8 cellular contexts compared by ENCODE assay signal in genomic region chr19:23913931-23914330, GRCh38. TPM values are rescaled to one million over a fixed set of nuclear protein-coding genes. Genes with fewer than 3 reads are reported as not detected.
DNase-seq lines count a peak whose midpoint lies in the region; ATAC-seq and TF ChIP-seq lines count a peak whose summit lies in the region.

No MANE protein-coding gene starts in this region.

- no peak for TF ChIP-seq POLR2A in suprapubic skin (IDR thresholded peaks at IDR 0.05)

- H3K4me1 ChIP-seq in iPS-20b (ENCODE audit: insufficient read depth, low read length): no peaks in the 10 kb centered on the region
- H3K4me1 ChIP-seq in suprapubic skin: peaks cover 13% of the 10 kb centered on the region
- no peaks in the 10 kb centered on the region for H3K4me1 ChIP-seq in neural progenitor cell
- no peaks in the 10 kb centered on the region for H3K4me1 ChIP-seq in BE2C

- no peak for TF ChIP-seq CTCF in VCaP (conservative IDR thresholded peaks at IDR 0.05)
- TF ChIP-seq CTCF in suprapubic skin (IDR thresholded peaks at IDR 0.05): no peak
- TF ChIP-seq CTCF in neural progenitor cell (IDR thresholded peaks at IDR 0.05): no peak
- TF ChIP-seq CTCF in BE2C (IDR thresholded peaks at IDR 0.05; ENCODE audit: low read depth, low read length): no peak

- H3K9ac ChIP-seq in iPS-20b (ENCODE audit: low read depth, low read length) (no peak overlapping the region), neural progenitor cell (no peak overlapping the region)

- no peak for TF ChIP-seq EP300 in suprapubic skin (IDR thresholded peaks at IDR 0.05)

- no peaks in the 10 kb centered on the region for H3K36me3 Mint-ChIP-seq in activated T-cell treated with anti-CD3 and anti-CD28 coated beads, Interleukin-2, amount 50 U/mL, for 4 hours (ENCODE audit: insufficient read depth)
- H3K36me3 Mint-ChIP-seq in neural progenitor cell: no peaks in the 10 kb centered on the region

- H3K9me3 ChIP-seq in iPS-20b (ENCODE audit: insufficient read depth, low read depth, low read length): peaks cover 86% of the 10 kb centered on the region
- H3K9me3 ChIP-seq in suprapubic skin: no peaks in the 10 kb centered on the region
- peaks cover 40% of the 10 kb centered on the region for H3K9me3 ChIP-seq in neural progenitor cell (ENCODE audit: low read depth)
- H3K9me3 ChIP-seq in BE2C: no peaks in the 10 kb centered on the region

- no peak for DNase-seq in activated T-cell treated with anti-CD3 and anti-CD28 coated beads, Interleukin-2, amount 50 U/mL, for 4 hours
- DNase-seq in activated T-cell treated with anti-CD3 and anti-CD28 coated beads, Interleukin-2, amount 50 U/mL, for 1 hour: no peak
- DNase-seq in suprapubic skin (ENCODE audit: low spot score in 2 of 2) (no peak), neural progenitor cell (ENCODE audit: low spot score) (no peak), BE2C (no peak)

- H3F3A ChIP-seq in neural progenitor cell (ENCODE audit: low read depth): no peaks in the 10 kb centered on the region

- H2AFZ ChIP-seq in neural progenitor cell (replicated peaks): no peak overlapping the region

- H3K4me3 ChIP-seq in iPS-20b (ENCODE audit: low read length): peak overlapping the region; percentile 79; the same call in 1 of the 2 replicates
- peak overlapping the region; percentile 57 for H3K4me3 ChIP-seq in suprapubic skin
- H3K4me3 ChIP-seq in neural progenitor cell: no peak overlapping the region
- H3K4me3 ChIP-seq in BE2C (ENCODE audit: low read depth, low read length): no peak overlapping the region; the same call in 1 of the 2 replicates

- H3K9me3 Mint-ChIP-seq in activated T-cell treated with anti-CD3 and anti-CD28 coated beads, Interleukin-2, amount 50 U/mL, for 4 hours: peaks cover 5% of the 10 kb centered on the region
- peaks cover 35% of the 10 kb centered on the region for H3K9me3 Mint-ChIP-seq in neural progenitor cell

- H3K4me2 ChIP-seq in neural progenitor cell: no peak overlapping the region

- no peaks in the 10 kb centered on the region for H3K27me3 ChIP-seq in iPS-20b (ENCODE audit: insufficient read depth, low read length)
- no peaks in the 10 kb centered on the region for H3K27me3 ChIP-seq in suprapubic skin
- no peaks in the 10 kb centered on the region for H3K27me3 ChIP-seq in neural progenitor cell
- no peaks in the 10 kb centered on the region for H3K27me3 ChIP-seq in BE2C

- H3K27ac ChIP-seq in VCaP (peak overlapping the region; percentile 77), iPS-20b (ENCODE audit: low read length) (no peak overlapping the region), suprapubic skin (no peak overlapping the region), neural progenitor cell (no peak overlapping the region)

- peak overlapping the region; percentile 94 for H3K4me3 Mint-ChIP-seq in activated T-cell treated with anti-CD3 and anti-CD28 coated beads, Interleukin-2, amount 50 U/mL, for 4 hours
- no peak overlapping the region for H3K4me3 Mint-ChIP-seq in neural progenitor cell

- H3K4me1 Mint-ChIP-seq in activated T-cell treated with anti-CD3 and anti-CD28 coated beads, Interleukin-2, amount 50 U/mL, for 4 hours (ENCODE audit: low read depth): peaks cover 11% of the 10 kb centered on the region
- H3K4me1 Mint-ChIP-seq in neural progenitor cell: no peaks in the 10 kb centered on the region

- H3K27ac Mint-ChIP-seq in neural progenitor cell: no peak overlapping the region

- H3K36me3 ChIP-seq in iPS-20b (ENCODE audit: insufficient read depth, low read depth, low read length) (no peaks in the 10 kb centered on the region; the same call in 1 of the 2 replicates), suprapubic skin (no peaks in the 10 kb centered on the region), neural progenitor cell (no peaks in the 10 kb centered on the region), BE2C (no peaks in the 10 kb centered on the region; the same call in 1 of the 2 replicates)

- no peaks in the 10 kb centered on the region for H4K20me1 ChIP-seq in neural progenitor cell (ENCODE audit: low read depth)

- H3K79me2 ChIP-seq in neural progenitor cell (ENCODE audit: low read depth): no peaks in the 10 kb centered on the region

- ATAC-seq in activated T-cell treated with anti-CD3 and anti-CD28 coated beads, Interleukin-2, amount 50 U/mL, for 4 hours: no peak
- ATAC-seq in GM19467 (IDR thresholded peaks at IDR 0.05; ENCODE audit: unreplicated experiment): no peak

- WGBS in suprapubic skin: 70% methylated on average over 11 of the region's 11 CpGs

- H3K27me3 Mint-ChIP-seq in activated T-cell treated with anti-CD3 and anti-CD28 coated beads, Interleukin-2, amount 50 U/mL, for 4 hours (ENCODE audit: low read depth): no peaks in the 10 kb centered on the region
- peaks cover 4% of the 10 kb centered on the region for H3K27me3 Mint-ChIP-seq in neural progenitor cell (ENCODE audit: insufficient read depth, low read depth)

RNA-seq across cellular contexts. Expression of gene ZNF726, which starts 0.8 kb away (rescaled TPM):
- 1 to 10 TPM; 7.3 to 8.7 (median 7.6) TPM for total RNA-seq in activated T-cell treated with anti-CD3 and anti-CD28 coated beads, Interleukin-2, amount 50 U/mL, for 4 hours
- 10 to 100 TPM in 2 of 4 donors, 1 to 10 TPM in 2; 6.0 to 13.4 (median 9.8) TPM for total RNA-seq in suprapubic skin
- total RNA-seq in neural progenitor cell (ENCODE audit: low replicate concordance): 0.31 TPM in 1 of 2 replicates, not detected in the other
- polyA plus RNA-seq in BE2C (2012; ENCODE audit: insufficient read depth, insufficient read length, low read depth): 0.74 TPM

Comparison
In these comparisons a context has a peak if more than half of its experiments do, and no peak if none do; other contexts are left out.
1. H3K4me3 ChIP-seq: peak in iPS-20b (single experiment) and suprapubic skin (single experiment); none in neural progenitor cell (single experiment) and BE2C (single experiment).